In the genomic region with DNA sequence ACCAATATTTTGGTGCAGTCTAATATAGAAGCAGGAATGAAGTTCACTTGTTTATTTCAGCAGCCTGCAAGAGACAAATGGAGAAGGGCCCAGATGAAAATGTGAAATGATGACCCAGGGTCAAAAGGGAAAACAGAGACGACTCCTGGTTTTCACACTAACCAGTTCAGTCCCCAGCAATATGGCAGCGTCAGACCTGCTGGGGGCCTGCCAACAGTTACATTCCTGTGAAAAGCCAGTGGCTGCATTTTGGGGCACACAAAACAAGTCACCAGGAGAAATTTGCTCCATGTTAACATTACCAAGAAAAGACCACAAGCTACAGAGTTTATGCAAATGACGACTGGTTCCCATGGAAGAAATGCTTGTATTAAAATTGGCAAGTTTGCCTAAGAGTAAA, we compare ENCODE assay signal across 20 cellular contexts.
DNase-seq lines count a peak whose midpoint lies in the region; ATAC-seq and TF ChIP-seq lines count a peak whose summit lies in the region.
"Had no signal": no experiment of that assay in that cellular context is flagged by ENCODE, and none has a peak within 500 bp of the region (broad histone marks: within the 10 kb centered on the region; RNA-seq: fewer than 3 reads in every experiment).

No MANE protein-coding gene starts in this region.

- no peak overlapping the region for H3K4me3 Mint-ChIP-seq in activated CD8-positive, alpha-beta T cell treated with anti-CD3 and anti-CD28 coated beads for 36 hours
- H3K4me3 Mint-ChIP-seq: activated CD4-positive, alpha-beta T cell treated with anti-CD3 and anti-CD28 coated beads for 36 hours; natural killer cell treated with Interleukin-12 subunit alpha and Interleukin-12 subunit beta and Interleukin-15 and Interleukin-18, amount 100 ng/mL, for 72 hours; T-helper 17 cell had no signal

- H3K36me3 Mint-ChIP-seq in activated CD8-positive, alpha-beta T cell treated with anti-CD3 and anti-CD28 coated beads for 36 hours (ENCODE audit: low read depth): no peaks in the 10 kb centered on the region
- H3K36me3 Mint-ChIP-seq: natural killer cell treated with Interleukin-12 subunit alpha and Interleukin-12 subunit beta and Interleukin-15 and Interleukin-18, amount 100 ng/mL, for 72 hours had no signal

- in situ Hi-C loops in astrocyte of the cerebellum (cut with HindIII; ENCODE audit: low sequenced_read_pairs): no loop called here

- 36% methylated on average over 3 of the region's 3 CpGs for WGBS in right cardiac atrium
- WGBS in esophagus squamous epithelium, 2 donors: 53 to 54% methylated on average over 3 of the region's 3 CpGs
- WGBS in psoas muscle, 3 donors: 36 to 44% (median 40%) methylated on average over 3 of the region's 3 CpGs

- peaks cover 6% of the 10 kb centered on the region for H3K4me1 ChIP-seq in right cardiac atrium (ENCODE audit: control insufficient read depth, insufficient read depth, low read length)
- H3K4me1 ChIP-seq in thoracic aorta (ENCODE audit: control insufficient read depth in 1 of 2, low read depth in 2 of 2): peaks cover 14 to 26% of the 10 kb centered on the region in 2 donors
- H3K4me1 ChIP-seq in esophagus squamous epithelium: peaks cover 0 to 17% (median 14%) of the 10 kb centered on the region in 3 donors
- H3K4me1 ChIP-seq in psoas muscle: no peaks in the 10 kb centered on the region
- H3K4me1 ChIP-seq: Caco-2 had no signal

- H3K36me3 ChIP-seq in thoracic aorta (no peaks in the 10 kb centered on the region), esophagus squamous epithelium (no peaks in the 10 kb centered on the region), psoas muscle (ENCODE audit: insufficient read depth in 1 of 2, low read depth in 1 of 2) (no peaks in the 10 kb centered on the region)
- H3K36me3 ChIP-seq: gastroesophageal sphincter, sigmoid colon had no signal

- POLR2A ChIA-PET in activated CD8-positive, alpha-beta T cell treated with anti-CD3 and anti-CD28 coated beads for 36 hours (lab: Charles Lee): no interaction called here

- peak in 1 of 2 donors; percentile 6 for ATAC-seq in right cardiac atrium
- no peak for ATAC-seq in thoracic aorta (ENCODE audit: insufficient number of reproducible peaks, low FRiP score, low read depth)
- ATAC-seq in activated CD8-positive, alpha-beta T cell treated with anti-CD3 and anti-CD28 coated beads for 36 hours: no peak
- ATAC-seq in psoas muscle: no peak
- ATAC-seq: activated CD4-positive, alpha-beta T cell treated with anti-CD3 and anti-CD28 coated beads for 36 hours; natural killer cell treated with Interleukin-12 subunit alpha and Interleukin-12 subunit beta and Interleukin-15 and Interleukin-18, amount 100 ng/mL, for 72 hours; T-helper 17 cell had no signal

- H3K4me1 Mint-ChIP-seq in activated CD8-positive, alpha-beta T cell treated with anti-CD3 and anti-CD28 coated beads for 36 hours (ENCODE audit: low read depth): no peaks in the 10 kb centered on the region
- H3K4me1 Mint-ChIP-seq: activated CD4-positive, alpha-beta T cell treated with anti-CD3 and anti-CD28 coated beads for 36 hours; T-helper 17 cell had no signal

- no peaks in the 10 kb centered on the region for H3K9me3 Mint-ChIP-seq in activated CD8-positive, alpha-beta T cell treated with anti-CD3 and anti-CD28 coated beads for 36 hours
- H3K9me3 Mint-ChIP-seq: natural killer cell treated with Interleukin-12 subunit alpha and Interleukin-12 subunit beta and Interleukin-15 and Interleukin-18, amount 100 ng/mL, for 72 hours had no signal

- no peak for TF ChIP-seq POLR2A in esophagus squamous epithelium (IDR thresholded peaks at IDR 0.05)

- peaks cover 2% of the 10 kb centered on the region for H3K27me3 Mint-ChIP-seq in activated CD8-positive, alpha-beta T cell treated with anti-CD3 and anti-CD28 coated beads for 36 hours

- no peak for TF ChIP-seq CTCF in astrocyte of the cerebellum (IDR thresholded peaks at IDR 0.05; ENCODE audit: low read depth, low read length, missing control alignments)
- no peak for TF ChIP-seq CTCF in thoracic aorta (IDR thresholded peaks at IDR 0.05)
- no peak for TF ChIP-seq CTCF in activated CD8-positive, alpha-beta T cell treated with anti-CD3 and anti-CD28 coated beads for 36 hours (IDR thresholded peaks at IDR 0.05)
- TF ChIP-seq CTCF in esophagus squamous epithelium (IDR thresholded peaks at IDR 0.05): no peak
- no peak for TF ChIP-seq CTCF in psoas muscle (IDR thresholded peaks at IDR 0.05)

- H3K27ac Mint-ChIP-seq in activated CD8-positive, alpha-beta T cell treated with anti-CD3 and anti-CD28 coated beads for 36 hours: no peak overlapping the region
- H3K27ac Mint-ChIP-seq: activated CD4-positive, alpha-beta T cell treated with anti-CD3 and anti-CD28 coated beads for 36 hours; natural killer cell treated with Interleukin-12 subunit alpha and Interleukin-12 subunit beta and Interleukin-15 and Interleukin-18, amount 100 ng/mL, for 72 hours; T-helper 17 cell had no signal

- H3K27me3 ChIP-seq in right cardiac atrium (ENCODE audit: control insufficient read depth, insufficient read depth) (no peaks in the 10 kb centered on the region), thoracic aorta (replicated peaks; ENCODE audit: insufficient read depth) (no peaks in the 10 kb centered on the region), esophagus squamous epithelium (no peaks in the 10 kb centered on the region), psoas muscle (ENCODE audit: insufficient read depth in 3 of 3, low read length in 2 of 3) (no peaks in the 10 kb centered on the region)
- H3K27me3 ChIP-seq: gastroesophageal sphincter, sigmoid colon had no signal

- DNase-seq in NCI-H526 (lab: John Stamatoyannopoulos, UW) (peak; percentile 3 to 16), NCI-H526 treated with DMSO at 0.1 percent for 48 hours (lab: John Stamatoyannopoulos, UW) (no peak), astrocyte of the cerebellum (ENCODE audit: low read depth) (peak; percentile 65), right cardiac atrium (peak; percentile 37 to 73 (median 72)), thoracic aorta (ENCODE audit: low spot score) (no peak), esophagus squamous epithelium (lab: John Stamatoyannopoulos, UW) (no peak), psoas muscle (no peak)
- DNase-seq in activated CD8-positive, alpha-beta T cell treated with anti-CD3 and anti-CD28 coated beads for 36 hours: no peak
- DNase-seq: 8988T; activated CD4-positive, alpha-beta T cell treated with anti-CD3 and anti-CD28 coated beads for 36 hours; activated T-cell treated with anti-CD3 and anti-CD28 coated beads, Interleukin-2, amount 50 U/mL, for 48 hours; amygdala; Caco-2; effector memory CD4-positive, alpha-beta T cell; NCI-H2029; sigmoid colon; stimulated activated naive CD4-positive, alpha-beta T cell; T-helper 17 cell had no signal

- H3K4me3 ChIP-seq in astrocyte of the cerebellum (ENCODE audit: low read depth, low read length): no peak overlapping the region
- no peak overlapping the region for H3K4me3 ChIP-seq in right cardiac atrium (ENCODE audit: low read length)
- no peak overlapping the region for H3K4me3 ChIP-seq in thoracic aorta
- H3K4me3 ChIP-seq in esophagus squamous epithelium: no peak overlapping the region
- no peak overlapping the region for H3K4me3 ChIP-seq in psoas muscle
- H3K4me3 ChIP-seq: gastroesophageal sphincter, sigmoid colon had no signal

- intact Hi-C loops in right cardiac atrium (cut with DNase I): no loop called here
- intact Hi-C loops in activated CD8-positive, alpha-beta T cell treated with anti-CD3 and anti-CD28 coated beads for 36 hours (cut with micrococcal nuclease): no loop called here
- intact Hi-C loops in esophagus squamous epithelium (cut with DNase I): no loop called here
- intact Hi-C loops in psoas muscle (cut with DNase I): no loop called here

- H3K27ac ChIP-seq in right cardiac atrium (ENCODE audit: low read length): no peak overlapping the region
- peak overlapping the region; percentile 0 to 40 for H3K27ac ChIP-seq in thoracic aorta
- no peak overlapping the region for H3K27ac ChIP-seq in esophagus squamous epithelium
- no peak overlapping the region for H3K27ac ChIP-seq in psoas muscle

- H3K9me3 ChIP-seq in right cardiac atrium (ENCODE audit: control insufficient read depth, low read length): no peaks in the 10 kb centered on the region
- H3K9me3 ChIP-seq in thoracic aorta: no peaks in the 10 kb centered on the region
- no peaks in the 10 kb centered on the region for H3K9me3 ChIP-seq in esophagus squamous epithelium
- no peaks in the 10 kb centered on the region for H3K9me3 ChIP-seq in psoas muscle
- H3K9me3 ChIP-seq: Caco-2, gastroesophageal sphincter, sigmoid colon had no signal

- CTCF ChIA-PET in activated CD8-positive, alpha-beta T cell treated with anti-CD3 and anti-CD28 coated beads for 36 hours (lab: Charles Lee): interaction anchor here (1.2 to 1.6 kb wide), 2 partner anchors 14 to 99 kb away, joined by 3 to 5 read pairs; no protein-coding TSS in a partner anchor

Comparison
In these comparisons a context has a peak if more than half of its experiments do, and no peak if none do; other contexts are left out.
1. DNase-seq: peak in NCI-H526 (2 of 2), astrocyte of the cerebellum (single experiment) and right cardiac atrium (3 of 3); none in NCI-H526 treated with DMSO at 0.1 percent for 48 hours (single experiment), thoracic aorta (single experiment), activated CD8-positive, alpha-beta T cell treated with anti-CD3 and anti-CD28 coated beads for 36 hours (single experiment), esophagus squamous epithelium (single experiment) and psoas muscle (0 of 2).
2. H3K27ac ChIP-seq: peak in thoracic aorta (2 of 2); none in right cardiac atrium (single experiment), esophagus squamous epithelium (0 of 4) and psoas muscle (single experiment).